Comparison of ENCODE assay signal across 29 cellular contexts in genomic region chr1:171582589-171582988, GRCh38. TPM values are rescaled to one million over a fixed set of nuclear protein-coding genes. Genes with fewer than 3 reads are reported as not detected.
"Had no signal": no experiment of that assay in that cellular context is flagged by ENCODE, and none has a peak within 500 bp of the region (broad histone marks: within the 10 kb centered on the region; RNA-seq: fewer than 3 reads in every experiment).

No MANE protein-coding gene starts in this region.

- H3K27me3 ChIP-seq: heart right ventricle, right atrium auricular region, sigmoid colon, suprapubic skin, thyroid gland had no signal

- DNase-seq: effector CD4-positive, alpha-beta T cell; heart right ventricle; hypothalamus; kidney glomerular epithelial cell; mammary epithelial cell; naive thymus-derived CD4-positive, alpha-beta T cell; posterior cingulate gyrus; sigmoid colon; stimulated activated CD4-positive, alpha-beta T cell treated with anti-CD3 and anti-CD28 coated beads, Interleukin-2, amount 100 ng/mL, for 24 hours; stimulated activated CD4-positive, alpha-beta T cell treated with anti-CD3 and anti-CD28 coated beads, Interleukin-4, amount 100 ng/mL, for 4 hours; stimulated activated naive CD4-positive, alpha-beta T cell; thyroid gland had no signal

- H3K4me3 ChIP-seq: coronary artery, heart right ventricle, right atrium auricular region, sigmoid colon, skin epidermis, suprapubic skin, thyroid gland had no signal

- H3K27me3 Mint-ChIP-seq: naive thymus-derived CD4-positive, alpha-beta T cell; type B pancreatic cell had no signal

- FAIRE-seq: frontal cortex, islet of Langerhans, urothelium cell line had no signal

- H3K4me3 Mint-ChIP-seq: naive thymus-derived CD4-positive, alpha-beta T cell; neural crest cell; type B pancreatic cell had no signal

- ATAC-seq: esophagus mucosa; heart right ventricle; naive thymus-derived CD4-positive, alpha-beta T cell had no signal

- H3K9me3 Mint-ChIP-seq: neural crest cell, type B pancreatic cell had no signal

- H3K27ac Mint-ChIP-seq: type B pancreatic cell had no signal

RNA-seq across cellular contexts. Expression of gene MYOCOS, which starts 39.5 kb away (rescaled TPM):
- total RNA-seq: dermis microvascular lymphatic vessel endothelial cell, esophagus mucosa, fibroblast of lung, frontal cortex, glomerular endothelial cell, heart right ventricle, lower leg skin, mammary epithelial cell, mesenteric fat pad, mononuclear cell, osteocyte, right atrium auricular region, sigmoid colon, suprapubic skin had no signal
